ENCODE assay signal across 7 cellular contexts in genomic region chr11:67621928-67622327, GRCh38. TPM values are rescaled to one million over a fixed set of nuclear protein-coding genes. Genes with fewer than 3 reads are reported as not detected.
"Had no signal": no experiment of that assay in that cellular context is flagged by ENCODE, and none has a peak within 500 bp of the region (broad histone marks: within the 10 kb centered on the region; RNA-seq: fewer than 3 reads in every experiment).

No MANE protein-coding gene starts in this region.

RNA-seq across cellular contexts. Expression of gene TBX10, which starts 17.6 kb away (rescaled TPM):
- total RNA-seq: activated CD8-positive, alpha-beta T cell treated with anti-CD3 and anti-CD28 coated beads, Interleukin-2, amount 10 ng/mL, durations not matched to agents 7 days and 5 days; activated naive CD8-positive, alpha-beta T cell treated with anti-CD3 and anti-CD28 coated beads, Interleukin-2, amount 10 ng/mL, durations not matched to agents 7 days and 5 days; adrenal gland; M059J; PC-3; SJSA1; T-helper 1 cell treated with Interleukin-12 subunit alpha and Interleukin-12 subunit beta and Interleukin-4 antibody, amounts not matched to agents 30 ng/mL and 1 ng/mL, for 36 hours had no signal
- polyA plus RNA-seq: adrenal gland had no signal

RNA-seq across cellular contexts. Expression of gene ACY3, which starts 28.6 kb away (rescaled TPM):
- total RNA-seq: adrenal gland; PC-3; SJSA1; T-helper 1 cell treated with Interleukin-12 subunit alpha and Interleukin-12 subunit beta and Interleukin-4 antibody, amounts not matched to agents 30 ng/mL and 1 ng/mL, for 36 hours had no signal
